Comparison of ENCODE assay signal across 27 cellular contexts in the genomic region with DNA sequence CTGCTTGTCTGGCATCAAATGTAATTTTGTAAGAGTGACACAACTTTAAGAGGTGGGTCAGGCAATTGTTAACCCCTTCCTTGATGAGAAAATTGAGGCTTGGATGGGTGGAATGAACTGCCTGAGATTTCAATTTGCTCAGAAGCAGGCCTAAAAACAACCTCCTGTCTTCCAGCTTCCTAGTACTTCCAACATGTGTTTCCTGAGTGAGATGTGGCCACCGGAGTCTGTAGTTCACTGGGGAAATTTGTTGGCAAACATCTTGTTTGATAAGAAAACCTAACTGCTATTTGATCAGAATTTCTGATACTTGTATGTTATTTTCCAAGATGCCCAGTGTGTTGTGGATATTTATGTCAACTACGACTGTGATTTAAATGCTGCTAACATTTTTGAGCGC.
"Had no signal": no experiment of that assay in that cellular context is flagged by ENCODE, and none has a peak within 500 bp of the region (broad histone marks: within the 10 kb centered on the region; RNA-seq: fewer than 3 reads in every experiment).

No MANE protein-coding gene starts in this region.

- H3K9me3 Mint-ChIP-seq: endodermal cell; memory B cell; natural killer cell treated with Interleukin-12 subunit alpha and Interleukin-12 subunit beta and Interleukin-15 and Interleukin-18, amount 100 ng/mL, for 72 hours had no signal

- H3K4me3 ChIP-seq: esophagus muscularis mucosa, gastroesophageal sphincter, heart left ventricle, hepatocyte, ovary, psoas muscle, right lobe of liver, suprapubic skin, vagina had no signal

- ATAC-seq: foreskin keratinocyte; gastroesophageal sphincter; left lobe of liver; natural killer cell treated with Interleukin-12 subunit alpha and Interleukin-12 subunit beta and Interleukin-15 and Interleukin-18, amount 100 ng/mL, for 72 hours; psoas muscle; right lobe of liver; stimulated activated naive CD8-positive, alpha-beta T cell treated with anti-CD3 and anti-CD28 coated beads, Interleukin-15, Interleukin-2, amounts not matched to agents 100 U/mL and 50 U/mL, for 24 hours had no signal

- H3K4me1 Mint-ChIP-seq: endodermal cell, memory B cell had no signal

- H3K27me3 ChIP-seq: esophagus muscularis mucosa, foreskin keratinocyte, gastroesophageal sphincter, heart left ventricle, hepatocyte, ovary, right lobe of liver, suprapubic skin, vagina had no signal

- H3K27ac ChIP-seq: esophagus muscularis mucosa, foreskin keratinocyte, gastroesophageal sphincter, hepatocyte, ovary, psoas muscle, right lobe of liver, suprapubic skin, vagina had no signal

- H3K4me3 Mint-ChIP-seq: endodermal cell; memory B cell; natural killer cell treated with Interleukin-12 subunit alpha and Interleukin-12 subunit beta and Interleukin-15 and Interleukin-18, amount 100 ng/mL, for 72 hours had no signal

- H3K9me3 ChIP-seq: esophagus muscularis mucosa, gastroesophageal sphincter, heart left ventricle, ovary, psoas muscle, right lobe of liver, suprapubic skin, vagina had no signal

- H3K27ac Mint-ChIP-seq: memory B cell; natural killer cell treated with Interleukin-12 subunit alpha and Interleukin-12 subunit beta and Interleukin-15 and Interleukin-18, amount 100 ng/mL, for 72 hours had no signal

- H3K4me1 ChIP-seq: foreskin keratinocyte, psoas muscle, right lobe of liver, suprapubic skin, vagina had no signal

- H3K36me3 ChIP-seq: ovary had no signal

- DNase-seq: central memory CD4-positive, alpha-beta T cell; effector CD8-positive, alpha-beta T cell; endodermal cell; foreskin keratinocyte; heart left ventricle; kidney; nucleus accumbens; ovary; posterior cingulate gyrus; psoas muscle; retina; right lobe of liver; small intestine; stimulated activated CD4-positive, alpha-beta T cell treated with anti-CD3 and anti-CD28 coated beads, Interleukin-12 subunit alpha, Interleukin-12 subunit beta, amount 100 ng/mL, for 4 hours; stimulated activated CD4-positive, alpha-beta T cell treated with anti-CD3 and anti-CD28 coated beads, Interleukin-1b, Interleukin-23, amount 100 ng/mL, for 48 hours; stimulated activated CD4-positive, alpha-beta T cell treated with anti-CD3 and anti-CD28 coated beads, Interleukin-4, amount 100 ng/mL, for 1 hour; stimulated activated CD8-positive, alpha-beta memory T cell treated with anti-CD3 and anti-CD28 coated beads, Interleukin-4, amount 100 ng/mL, for 48 hours; stimulated activated naive CD8-positive, alpha-beta T cell treated with anti-CD3 and anti-CD28 coated beads, Interleukin-15, Interleukin-2, amounts not matched to agents 100 U/mL and 50 U/mL, for 24 hours; trophoblast cell had no signal

- H3K27me3 Mint-ChIP-seq: memory B cell; natural killer cell treated with Interleukin-12 subunit alpha and Interleukin-12 subunit beta and Interleukin-15 and Interleukin-18, amount 100 ng/mL, for 72 hours had no signal
